ENCODE assay signal across 3 cellular contexts in genomic region chr19:11115895-11116446, GRCh38.
TF ChIP-seq lines count a peak whose summit lies in the region.

No MANE protein-coding gene starts in this region.

TF ChIP-seq in HepG2, 621 proteins besides CTCF, POLR2A, EP300 and RAD21:
- TF ChIP-seq HOXA9 (CRISPR knock-in tag; IDR thresholded peaks at IDR 0.05; ENCODE audit: borderline replicate concordance) (0 out of 2 replicates have a peak, but pooled peaks have one; percentile 17), RBM22 (optimal IDR thresholded peaks at IDR 0.05; ENCODE audit: low read length) (peak; percentile 51), MTA3 (CRISPR knock-in tag; IDR thresholded peaks at IDR 0.05) (no peak), ZNF33A (CRISPR knock-in tag; IDR thresholded peaks at IDR 0.05; ENCODE audit: borderline replicate concordance) (no peak), PPARG (CRISPR knock-in tag; conservative IDR thresholded peaks at IDR 0.05) (no peak), ATAD3A (CRISPR knock-in tag; IDR thresholded peaks at IDR 0.05) (no peak), ZKSCAN8 (CRISPR knock-in tag; IDR thresholded peaks at IDR 0.05; ENCODE audit: borderline replicate concordance) (no peak), CREBL2 (CRISPR knock-in tag; IDR thresholded peaks at IDR 0.05; ENCODE audit: borderline replicate concordance) (no peak), NCOA2 (CRISPR knock-in tag; IDR thresholded peaks at IDR 0.05) (no peak), RXRB (CRISPR knock-in tag; IDR thresholded peaks at IDR 0.05; ENCODE audit: borderline replicate concordance) (no peak), HOXD1 (CRISPR knock-in tag; IDR thresholded peaks at IDR 0.05) (no peak), ZNF770 (CRISPR knock-in tag; IDR thresholded peaks at IDR 0.05) (no peak), HMGXB4 (CRISPR knock-in tag; IDR thresholded peaks at IDR 0.05; ENCODE audit: borderline replicate concordance in 1 of 2, low read depth in 1 of 2) (no peak), ZNF674 (CRISPR knock-in tag; IDR thresholded peaks at IDR 0.05; ENCODE audit: low read depth) (no peak), AGO2 (optimal IDR thresholded peaks at IDR 0.05; ENCODE audit: low read depth, low read length) (peak; percentile 11)
TF ChIP-seq in HepG2: peak in this region for 3.

TF ChIP-seq in WTC11, 78 proteins besides CTCF, POLR2A, EP300 and RAD21:
- TF ChIP-seq IRF1 (CRISPR knock-in tag; IDR thresholded peaks at IDR 0.05) = no peak
TF ChIP-seq in WTC11: peak in this region for 0.

TF ChIP-seq in endothelial cell of umbilical vein, 7 proteins besides CTCF, POLR2A, EP300 and RAD21:
- TF ChIP-seq MYC (IDR thresholded peaks at IDR 0.05; ENCODE audit: low read depth, low read length) (no peak), JUN (IDR thresholded peaks at IDR 0.05; ENCODE audit: borderline replicate concordance, insufficient read depth, insufficient read length, low read depth) (no peak), POLR2AphosphoS5 (IDR thresholded peaks at IDR 0.05; ENCODE audit: insufficient read depth, low read depth, low read length) (no peak), FOS (IDR thresholded peaks at IDR 0.05; ENCODE audit: borderline replicate concordance, insufficient read depth, low read length) (no peak), MAX (IDR thresholded peaks at IDR 0.05; ENCODE audit: insufficient read depth, insufficient read length) (no peak), EZH2 (IDR thresholded peaks at IDR 0.05; ENCODE audit: borderline replicate concordance, low read depth, low read length, severe bottlenecking) (no peak), GATA2 (IDR thresholded peaks at IDR 0.05; ENCODE audit: insufficient read depth, insufficient read length, low read depth, low read length) (no peak)
TF ChIP-seq in endothelial cell of umbilical vein: peak in this region for 0.
